Comparison of ENCODE assay signal across 20 cellular contexts in the genomic region with DNA sequence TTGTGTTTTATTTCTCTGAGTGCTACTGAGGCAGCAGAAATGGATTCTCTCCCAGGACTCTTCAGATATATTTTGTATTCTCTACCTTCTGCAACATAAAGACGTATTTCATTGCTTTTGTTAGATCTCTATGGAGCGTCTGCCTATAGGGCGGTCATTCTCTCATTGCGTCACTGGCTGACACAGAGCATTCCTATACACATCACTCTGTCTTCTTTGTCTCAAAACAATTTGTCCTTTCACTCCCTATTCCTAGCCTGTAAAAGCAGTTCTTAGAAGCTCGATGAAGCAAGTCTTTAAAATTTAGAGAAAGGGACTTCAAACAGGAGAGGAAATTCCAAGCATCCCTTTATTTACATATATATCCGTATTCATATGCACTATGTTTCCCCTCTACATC.
"Had no signal": no experiment of that assay in that cellular context is flagged by ENCODE, and none has a peak within 500 bp of the region (broad histone marks: within the 10 kb centered on the region; RNA-seq: fewer than 3 reads in every experiment).

No MANE protein-coding gene starts in this region.

- H3K36me3 ChIP-seq: adrenal gland, sigmoid colon, transverse colon, uterus had no signal

- H3K9me3 ChIP-seq: adrenal gland, sigmoid colon, transverse colon, uterus had no signal

- H3K27me3 ChIP-seq: adrenal gland, sigmoid colon, transverse colon, uterus had no signal

- H3K27ac ChIP-seq: adrenal gland, sigmoid colon, transverse colon, uterus had no signal

- H3K4me1 ChIP-seq: adrenal gland, transverse colon, uterus had no signal

- H3K4me3 ChIP-seq: adrenal gland, sigmoid colon, transverse colon, uterus had no signal

- DNase-seq: activated CD4-positive, alpha-beta T cell treated with anti-CD3 and anti-CD28 coated beads, Interleukin-2, amount 50 U/mL, for 4 hours; activated CD8-positive, alpha-beta memory T cell treated with anti-CD3 and anti-CD28 coated beads for 24 hours; activated CD8-positive, alpha-beta memory T cell treated with anti-CD3 and anti-CD28 coated beads, Interleukin-2, amount 50 U/mL, for 4 hours; activated naive CD4-positive, alpha-beta T cell; activated T-cell treated with anti-CD3 and anti-CD28 coated beads, Interleukin-2, amount 50 U/mL, for 24 hours; adrenal gland; effector CD4-positive, alpha-beta T cell; erythroblast; hippocampal formation; left cardiac atrium; mesenchymal stem cell; retina; sigmoid colon; stimulated activated CD4-positive, alpha-beta T cell treated with anti-CD3 and anti-CD28 coated beads, Interleukin-2, amount 100 ng/mL, for 48 hours; stimulated activated CD8-positive, alpha-beta memory T cell treated with anti-CD3 and anti-CD28 coated beads, Interleukin-4, amount 100 ng/mL, for 48 hours; stimulated activated naive B cell treated with anti-CD40 and anti-IgM and Interleukin-4, amounts not matched to agents 10 μg/mL and 1 μg/mL and 100 μg/mL, for 72 hours; T-cell; transverse colon; uterus had no signal

- ATAC-seq: activated T-helper 17 cell treated with anti-CD3 and anti-CD28 coated beads, Interleukin-2, amount 50 U/mL, for 72 hours; left cardiac atrium; stimulated activated naive B cell treated with anti-CD40 and anti-IgM and Interleukin-4, amounts not matched to agents 10 μg/mL and 1 μg/mL and 100 μg/mL, for 72 hours; T-cell had no signal
